In the genomic region with DNA sequence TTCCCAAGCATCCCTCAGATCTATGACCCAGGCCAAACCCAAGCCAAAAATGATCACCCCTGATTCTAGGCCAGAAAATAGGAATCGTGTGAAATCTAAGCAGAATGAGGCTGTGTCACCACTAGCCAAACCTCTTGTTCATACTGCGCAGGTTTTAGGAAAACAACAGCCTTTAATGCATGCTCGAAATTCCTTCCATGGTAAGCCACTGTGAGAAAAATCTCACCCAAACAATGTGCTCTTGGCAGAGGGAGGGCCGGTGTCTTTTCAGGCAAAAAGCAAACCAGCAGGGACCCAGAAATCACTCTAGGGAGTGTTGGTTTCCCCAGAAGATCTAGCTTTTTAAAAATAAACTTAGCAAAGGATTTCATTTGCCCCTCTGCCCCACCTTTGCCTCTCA, we compare ENCODE assay signal across 22 cellular contexts.
DNase-seq lines count a peak whose midpoint lies in the region; ATAC-seq, FAIRE-seq and TF ChIP-seq lines count a peak whose summit lies in the region.
"Had no signal": no experiment of that assay in that cellular context is flagged by ENCODE, and none has a peak within 500 bp of the region (broad histone marks: within the 10 kb centered on the region; RNA-seq: fewer than 3 reads in every experiment).

No MANE protein-coding gene starts in this region.

- H3K27ac Mint-ChIP-seq in progenitor cell of endocrine pancreas = peak overlapping the region; percentile 0
- H3K27ac Mint-ChIP-seq: activated CD4-positive, alpha-beta memory T cell treated with anti-CD3 and anti-CD28 coated beads for 36 hours; activated naive CD8-positive, alpha-beta T cell had no signal

- H3K9me3 Mint-ChIP-seq in progenitor cell of endocrine pancreas (ENCODE audit: low read depth) = no peaks in the 10 kb centered on the region
- H3K9me3 Mint-ChIP-seq: activated CD4-positive, alpha-beta memory T cell treated with anti-CD3 and anti-CD28 coated beads for 36 hours had no signal

- in situ Hi-C loops in astrocyte of the spinal cord (cut with HindIII; ENCODE audit: low sequenced_read_pairs) = no loop called here
- in situ Hi-C loops in G401 (cut with HindIII; ENCODE audit: low sequenced_read_pairs) = no loop called here

- no peak for FAIRE-seq in kidney (lab: Jason Lieb, UNC)
- FAIRE-seq: D721Med, endothelial cell of umbilical vein, GM12891, keratinocyte had no signal

- H3K27me3 ChIP-seq in gastroesophageal sphincter = no peaks in the 10 kb centered on the region
- H3K27me3 ChIP-seq: neutrophil had no signal

- DNase-seq in GM03348 (ENCODE audit: low spot score) (peak; percentile 1), astrocyte of the spinal cord (ENCODE audit: low read depth, low spot score) (peak; percentile 92), progenitor cell of endocrine pancreas (ENCODE audit: low spot score, unreplicated experiment) (no peak), kidney (no peak), G401 (ENCODE audit: low spot score) (no peak)
- DNase-seq: activated CD4-positive, alpha-beta memory T cell treated with anti-CD3 and anti-CD28 coated beads for 36 hours; activated T-cell treated with anti-CD3 and anti-CD28 coated beads, Interleukin-2, amount 50 U/mL, for 48 hours; central memory CD4-positive, alpha-beta T cell; GDM1; NCI-H1694 treated with DMSO at 0.1 percent for 48 hours; NCI-H345; stimulated activated CD4-positive, alpha-beta T cell treated with anti-CD3 and anti-CD28 coated beads, Interleukin-4, amount 100 ng/mL, for 1 hour; substantia nigra had no signal

- H3K4me3 Mint-ChIP-seq in progenitor cell of endocrine pancreas (ENCODE audit: low read depth) = no peak overlapping the region
- H3K4me3 Mint-ChIP-seq: activated CD4-positive, alpha-beta memory T cell treated with anti-CD3 and anti-CD28 coated beads for 36 hours; activated naive CD8-positive, alpha-beta T cell had no signal

- peak overlapping the region in 3 of 4 donors; percentile 7 to 28 (median 24) for H3K27ac ChIP-seq in gastroesophageal sphincter
- no peak overlapping the region for H3K27ac ChIP-seq in kidney (ENCODE audit: low read depth in 2 of 2, low read length in 2 of 2)
- H3K27ac ChIP-seq: neutrophil had no signal

- H3K9ac ChIP-seq in kidney (ENCODE audit: low read length in 2 of 2) = no peak overlapping the region

- 0 to 32% methylated on average over 1 to 4 of the region's 4 CpGs for WGBS in gastroesophageal sphincter (ENCODE audit: low coverage in 1 of 2), 2 donors

- H3K4me1 Mint-ChIP-seq in progenitor cell of endocrine pancreas (ENCODE audit: low read depth) = peaks cover 21% of the 10 kb centered on the region

- TF ChIP-seq CTCF in astrocyte of the spinal cord (IDR thresholded peaks at IDR 0.05; ENCODE audit: low read depth, low read length) (no peak), gastroesophageal sphincter (IDR thresholded peaks at IDR 0.05) (no peak), progenitor cell of endocrine pancreas (IDR thresholded peaks at IDR 0.05; ENCODE audit: unreplicated experiment) (no peak), kidney (IDR thresholded peaks at IDR 0.05; ENCODE audit: borderline replicate concordance, extremely low read depth, insufficient read depth) (no peak)

- H3K9me3 ChIP-seq in gastroesophageal sphincter (no peaks in the 10 kb centered on the region), kidney (ENCODE audit: control insufficient read depth in 1 of 2, low read length in 2 of 2) (no peaks in the 10 kb centered on the region)
- H3K9me3 ChIP-seq: neutrophil had no signal

- peaks cover 0 to 33% (median 4%) of the 10 kb centered on the region in 3 donors for H3K4me1 ChIP-seq in gastroesophageal sphincter
- peaks cover 3 to 13% of the 10 kb centered on the region in 2 donors for H3K4me1 ChIP-seq in kidney (ENCODE audit: control insufficient read depth in 1 of 2, insufficient read depth in 1 of 2, low read depth in 1 of 2, low read length in 2 of 2)

- H3K4me3 ChIP-seq in astrocyte of the spinal cord (ENCODE audit: low read depth, low read length) = no peak overlapping the region
- no peak overlapping the region for H3K4me3 ChIP-seq in gastroesophageal sphincter
- no peak overlapping the region for H3K4me3 ChIP-seq in kidney (ENCODE audit: low read length in 2 of 2)

- peaks cover 2% of the 10 kb centered on the region for H3K36me3 Mint-ChIP-seq in progenitor cell of endocrine pancreas (ENCODE audit: insufficient read depth)
- H3K36me3 Mint-ChIP-seq: activated naive CD8-positive, alpha-beta T cell had no signal

- H3K36me3 ChIP-seq in gastroesophageal sphincter (no peaks in the 10 kb centered on the region), kidney (ENCODE audit: control insufficient read depth in 1 of 2, insufficient read depth in 2 of 2, low read length in 2 of 2) (no peaks in the 10 kb centered on the region)
- H3K36me3 ChIP-seq: neutrophil had no signal

- intact Hi-C loops in kidney (cut with DNase I) = no loop called here

- ATAC-seq in gastroesophageal sphincter (peak; percentile 41), GM21737 (IDR thresholded peaks at IDR 0.05; ENCODE audit: unreplicated experiment) (no peak), GM18505 (IDR thresholded peaks at IDR 0.05; ENCODE audit: unreplicated experiment) (no peak)

- TF ChIP-seq POLR2A in gastroesophageal sphincter (IDR thresholded peaks at IDR 0.05) (no peak), GM18505 (IDR thresholded peaks at IDR 0.05; ENCODE audit: borderline replicate concordance, extremely low read depth, insufficient read depth, insufficient read length) (no peak)

- no peak for TF ChIP-seq EP300 in gastroesophageal sphincter (IDR thresholded peaks at IDR 0.05)

- peaks cover 3% of the 10 kb centered on the region for H3K27me3 Mint-ChIP-seq in progenitor cell of endocrine pancreas
- H3K27me3 Mint-ChIP-seq: activated CD4-positive, alpha-beta memory T cell treated with anti-CD3 and anti-CD28 coated beads for 36 hours; activated naive CD8-positive, alpha-beta T cell had no signal

Comparison
In these comparisons a context has a peak if more than half of its experiments do, and no peak if none do; other contexts are left out.
1. DNase-seq: peak in GM03348 (single experiment) and astrocyte of the spinal cord (single experiment); none in progenitor cell of endocrine pancreas (single experiment), kidney (single experiment) and G401 (single experiment).
2. H3K27ac ChIP-seq: peak in gastroesophageal sphincter (3 of 4); none in kidney (0 of 2).